11 cellular contexts compared by ENCODE assay signal in genomic region chr2:177289824-177290632, GRCh38. TPM values are rescaled to one million over a fixed set of nuclear protein-coding genes. Genes with fewer than 3 reads are reported as not detected.
DNase-seq lines count a peak whose midpoint lies in the region; ATAC-seq and TF ChIP-seq lines count a peak whose summit lies in the region.
"Had no signal": no experiment of that assay in that cellular context is flagged by ENCODE, and none has a peak within 500 bp of the region (broad histone marks: within the 10 kb centered on the region; RNA-seq: fewer than 3 reads in every experiment).

No MANE protein-coding gene starts in this region.

- H3K4me1 Mint-ChIP-seq in activated CD4-positive, alpha-beta memory T cell treated with anti-CD3 and anti-CD28 coated beads, Interleukin-2, amount 10 ng/mL, durations not matched to agents 7 days and 5 days = peaks cover 41% of the 10 kb centered on the region

- DNase-seq in DND-41 (peak; percentile 41), NCI-H748 (lab: John Stamatoyannopoulos, UW; ENCODE audit: unreplicated experiment) (no peak), HAP-1 (ENCODE audit: low spot score in 2 of 2) (no peak), activated gamma-delta T cell (lab: John Stamatoyannopoulos, UW) (no peak), mesenteric fat pad (ENCODE audit: low spot score) (no peak)
- peak; percentile 35 for DNase-seq in activated CD4-positive, alpha-beta memory T cell treated with anti-CD3 and anti-CD28 coated beads, Interleukin-2, amount 10 ng/mL, durations not matched to agents 7 days and 5 days
- DNase-seq: anterior cingulate cortex, IMR-90, SHP77 treated with DMSO at 0.1 percent for 48 hours had no signal

- H3K4me3 ChIP-seq in DND-41 (ENCODE audit: low read depth in 1 of 2, low read length in 2 of 2) = no peak overlapping the region
- no peak overlapping the region for H3K4me3 ChIP-seq in HAP-1

- H3K27me3 Mint-ChIP-seq in activated CD4-positive, alpha-beta memory T cell treated with anti-CD3 and anti-CD28 coated beads, Interleukin-2, amount 10 ng/mL, durations not matched to agents 7 days and 5 days = no peaks in the 10 kb centered on the region

- H3K4me2 ChIP-seq in DND-41 (ENCODE audit: insufficient read depth, low read length) = no peak overlapping the region

- H3K79me2 ChIP-seq in DND-41 (ENCODE audit: insufficient read depth, low read length) = no peaks in the 10 kb centered on the region

- in situ Hi-C loops in HAP-1 (cut with MboI; ENCODE audit: low sequenced_read_pairs) = no loop called here

- no peak for TF ChIP-seq CTCF in DND-41 (IDR thresholded peaks at IDR 0.05; ENCODE audit: borderline replicate concordance, extremely low read depth, low read length, poor library complexity, severe bottlenecking)

- no peak overlapping the region for H3K9ac ChIP-seq in DND-41 (ENCODE audit: low read depth, low read length)

- CTCF ChIA-PET in activated CD4-positive, alpha-beta memory T cell treated with anti-CD3 and anti-CD28 coated beads, Interleukin-2, amount 10 ng/mL, durations not matched to agents 7 days and 5 days (lab: Charles Lee) = interaction anchor here (1.3 to 7.2 kb wide), 5 partner anchors 22 to 126 kb away, joined by 3 to 125 read pairs (median 7); partner anchors contain the start of gene NFE2L2

- ATAC-seq in DND-41 (ENCODE audit: insufficient read depth, low read depth) (peak; percentile 88), GM19395 (IDR thresholded peaks at IDR 0.05; ENCODE audit: unreplicated experiment) (peak; percentile 89), HG03064 (IDR thresholded peaks at IDR 0.05; ENCODE audit: low read depth, unreplicated experiment) (peak; percentile 84)

- peaks cover 14% of the 10 kb centered on the region for H3K4me1 ChIP-seq in DND-41 (ENCODE audit: insufficient read depth, low read length)
- peaks cover 7% of the 10 kb centered on the region; the same call in 1 of the 2 replicates for H3K4me1 ChIP-seq in HAP-1

- POLR2A ChIA-PET in activated CD4-positive, alpha-beta memory T cell treated with anti-CD3 and anti-CD28 coated beads, Interleukin-2, amount 10 ng/mL, durations not matched to agents 7 days and 5 days (lab: Charles Lee) = interaction anchor here (1.0 to 10.3 kb wide), 5 partner anchors 11 to 124 kb away, joined by 4 to 187 read pairs (median 4); partner anchors contain the start of genes HNRNPA3 and NFE2L2

- H3K36me3 Mint-ChIP-seq in activated CD4-positive, alpha-beta memory T cell treated with anti-CD3 and anti-CD28 coated beads, Interleukin-2, amount 10 ng/mL, durations not matched to agents 7 days and 5 days (ENCODE audit: low read depth) = peaks cover 2% of the 10 kb centered on the region

- H3K27me3 ChIP-seq in DND-41 (ENCODE audit: insufficient read depth, low read length, poor library complexity) = no peaks in the 10 kb centered on the region
- no peaks in the 10 kb centered on the region for H3K27me3 ChIP-seq in HAP-1 (ENCODE audit: low read depth)

- H4K20me1 ChIP-seq in DND-41 (ENCODE audit: insufficient read depth, low read length) = no peaks in the 10 kb centered on the region

- no peaks in the 10 kb centered on the region for H3K36me3 ChIP-seq in DND-41 (ENCODE audit: insufficient read depth, low read length)
- H3K36me3 ChIP-seq in HAP-1 (replicated peaks) = no peaks in the 10 kb centered on the region

- H3K27ac Mint-ChIP-seq in activated CD4-positive, alpha-beta memory T cell treated with anti-CD3 and anti-CD28 coated beads, Interleukin-2, amount 10 ng/mL, durations not matched to agents 7 days and 5 days = peak overlapping the region; percentile 90

- H3K27ac ChIP-seq in DND-41 (ENCODE audit: low read length) = peak overlapping the region; percentile 52

- H2AFZ ChIP-seq in DND-41 (ENCODE audit: low read depth, low read length) = peak overlapping the region; percentile 28; the same call in 1 of the 2 replicates

- H3K9me3 ChIP-seq in DND-41 (ENCODE audit: insufficient read depth, low read length, severe bottlenecking) (no peaks in the 10 kb centered on the region), HAP-1 (no peaks in the 10 kb centered on the region)

- no peaks in the 10 kb centered on the region for H3K9me3 Mint-ChIP-seq in activated CD4-positive, alpha-beta memory T cell treated with anti-CD3 and anti-CD28 coated beads, Interleukin-2, amount 10 ng/mL, durations not matched to agents 7 days and 5 days

- peak overlapping the region; percentile 45 for H3K4me3 Mint-ChIP-seq in activated CD4-positive, alpha-beta memory T cell treated with anti-CD3 and anti-CD28 coated beads, Interleukin-2, amount 10 ng/mL, durations not matched to agents 7 days and 5 days

RNA-seq across cellular contexts. Expression of gene NFE2L2, which starts 25.5 kb away (rescaled TPM):
- total RNA-seq in activated CD4-positive, alpha-beta memory T cell treated with anti-CD3 and anti-CD28 coated beads, Interleukin-2, amount 10 ng/mL, durations not matched to agents 7 days and 5 days = 10 to 100 TPM; 63.2 to 63.4 TPM
- total RNA-seq in mesenteric fat pad = 94.0 TPM

Comparison
In these comparisons a context has a peak if more than half of its experiments do, and no peak if none do; other contexts are left out.
1. DNase-seq: peak in DND-41 (single experiment) and activated CD4-positive, alpha-beta memory T cell treated with anti-CD3 and anti-CD28 coated beads, Interleukin-2, amount 10 ng/mL, durations not matched to agents 7 days and 5 days (single experiment); none in NCI-H748 (single experiment), HAP-1 (0 of 2), activated gamma-delta T cell (single experiment) and mesenteric fat pad (single experiment).
2. Peak in every context shown above with its lines, with median percentiles within 50 percentile points of each other: ATAC-seq.